In the genomic region with DNA sequence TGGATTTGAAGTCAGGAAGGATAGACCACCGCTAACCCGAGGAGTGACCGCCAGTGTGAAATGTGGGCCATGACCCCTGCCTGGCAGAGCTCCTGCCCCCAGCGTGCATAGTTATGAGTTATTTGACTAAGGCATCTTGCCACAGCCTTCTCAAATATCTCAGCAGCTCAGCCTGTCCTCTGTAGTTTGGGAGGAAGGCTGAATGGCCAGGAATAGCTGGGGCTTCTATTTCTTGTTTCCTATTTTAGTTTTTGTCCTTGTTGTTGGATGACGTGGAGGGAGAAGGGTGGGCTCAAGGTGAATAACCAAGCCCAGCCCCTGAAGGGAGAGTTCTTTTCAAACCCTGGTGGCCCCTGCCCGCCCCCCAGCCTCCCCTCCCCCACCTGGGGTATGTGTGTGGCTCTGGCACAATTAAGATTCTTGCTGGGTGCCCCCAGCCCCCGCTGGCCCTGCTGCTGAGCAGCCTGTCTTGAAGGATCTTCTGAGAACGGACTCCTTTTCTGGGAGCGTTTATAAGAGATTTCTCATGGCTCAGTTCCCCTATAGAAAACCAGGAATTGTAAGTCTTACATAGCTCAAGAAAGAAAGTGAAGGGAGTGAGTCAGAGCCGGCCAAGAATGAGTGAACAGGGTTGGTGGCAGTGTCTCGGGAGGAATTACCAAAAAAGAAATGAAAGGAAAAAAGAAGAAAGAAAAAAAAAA, we compare ENCODE assay signal across 10 cellular contexts.
DNase-seq lines count a peak whose midpoint lies in the region; ATAC-seq and TF ChIP-seq lines count a peak whose summit lies in the region.
"Had no signal": no experiment of that assay in that cellular context is flagged by ENCODE, and none has a peak within 500 bp of the region (broad histone marks: within the 10 kb centered on the region; RNA-seq: fewer than 3 reads in every experiment).

No MANE protein-coding gene starts in this region.

- H3K4me1 ChIP-seq in H9 (ENCODE audit: insufficient read depth, low read length) (peaks cover 5% of the 10 kb centered on the region; the same call in 1 of the 2 replicates), smooth muscle cell (ENCODE audit: low read depth) (peaks cover 55% of the 10 kb centered on the region)

- TF ChIP-seq CTCF in H9 (conservative IDR thresholded peaks at IDR 0.05) (no peak), smooth muscle cell (IDR thresholded peaks at IDR 0.05; ENCODE audit: borderline replicate concordance, insufficient read depth, poor library complexity, severe bottlenecking) (no peak)

- no peaks in the 10 kb centered on the region; the same call in 1 of the 2 replicates for H3K27me3 Mint-ChIP-seq in H9 (ENCODE audit: low read depth)

- no peak overlapping the region for H3K4ac ChIP-seq in H9 (ENCODE audit: low read depth, low read length)

- H3K79me1 ChIP-seq in H9 (ENCODE audit: insufficient read depth, low read depth, low read length, poor library complexity, severe bottlenecking) = peaks cover 4% of the 10 kb centered on the region

- no peak overlapping the region for H2BK15ac ChIP-seq in H9 (ENCODE audit: low read depth, low read length)

- H4K20me1 ChIP-seq in H9 (ENCODE audit: control insufficient read depth, insufficient read depth, insufficient read length) (no peaks in the 10 kb centered on the region), smooth muscle cell (ENCODE audit: low read depth) (peaks cover 50% of the 10 kb centered on the region)

- H2BK12ac ChIP-seq in H9 (ENCODE audit: insufficient read length, low read depth, low read length) = no peak overlapping the region

- no peak overlapping the region for H3K4me3 ChIP-seq in smooth muscle cell

- peaks cover 10 to 16% (median 10%) of the 10 kb centered on the region in 3 experiments; a peak in 6 of 7 replicates for H3K36me3 Mint-ChIP-seq in H9 (ENCODE audit: insufficient read depth in 1 of 3, low read depth in 3 of 3)

- no peaks in the 10 kb centered on the region for H3K9me3 Mint-ChIP-seq in H9

- H3K23ac ChIP-seq in H9 (ENCODE audit: insufficient read length, low read depth, low read length) = no peak overlapping the region

- H3K27me3 ChIP-seq in H9 (ENCODE audit: insufficient read depth, low read length) (no peaks in the 10 kb centered on the region), smooth muscle cell (ENCODE audit: low read depth) (no peaks in the 10 kb centered on the region)

- H3K4me1 Mint-ChIP-seq in H9 = peaks cover 55 to 75% of the 10 kb centered on the region in 2 experiments

- peaks cover 11% of the 10 kb centered on the region for H3F3A ChIP-seq in smooth muscle cell (ENCODE audit: low read depth)

- no peak overlapping the region for H3K4me2 ChIP-seq in H9 (ENCODE audit: insufficient read depth, insufficient read length, low read length)
- peak overlapping the region; percentile 82 for H3K4me2 ChIP-seq in smooth muscle cell

- no peak overlapping the region for H4K8ac ChIP-seq in H9 (replicated peaks; ENCODE audit: insufficient read length, low read depth, low read length)

- H3T11ph ChIP-seq in H9 (ENCODE audit: low read length) = no peak overlapping the region

- WGBS in H9 (ENCODE audit: extremely low coverage, insufficient read length, low lambda C conversion rate) = no CpG with 5 or more reads among the region's 11 CpGs
- 26% methylated on average over 11 of the region's 11 CpGs for WGBS in smooth muscle cell (ENCODE audit: low lambda C conversion rate)

- DNase-seq in H9 = no peak
- DNase-seq in dedifferentiated amniotic fluid mesenchymal stem cell (ENCODE audit: extremely low spot score) = peak; percentile 48
- peak; percentile 78 for DNase-seq in iris pigment epithelial cell (ENCODE audit: low read depth)
- DNase-seq in smooth muscle cell (lab: John Stamatoyannopoulos, UW; ENCODE audit: unreplicated experiment) = no peak
- DNase-seq in NCI-H1694 treated with DMSO at 0.1 percent for 48 hours (lab: John Stamatoyannopoulos, UW) = no peak
- no peak for DNase-seq in T1000 (lab: John Stamatoyannopoulos, UW)
- no peak for DNase-seq in activated CD4-positive, alpha-beta T cell treated with anti-CD3 and anti-CD28 coated beads, Interleukin-2, amount 50 U/mL, for 4 hours
- DNase-seq: activated naive CD4-positive, alpha-beta T cell; NCI-H1092 treated with DMSO at 0.1 percent for 48 hours had no signal

- H3K4me3 Mint-ChIP-seq in H9 = peak overlapping the region; percentile 21 to 65

- no peak for ATAC-seq in GM18858 (IDR thresholded peaks at IDR 0.05; ENCODE audit: unreplicated experiment)

- no peak overlapping the region for H4K91ac ChIP-seq in H9 (ENCODE audit: insufficient read length, low read depth, low read length)

- no peak overlapping the region for H2AK5ac ChIP-seq in H9 (ENCODE audit: insufficient read length, low read length)

- no peak overlapping the region for H2BK120ac ChIP-seq in H9 (ENCODE audit: low read depth, low read length, poor library complexity, severe bottlenecking)

- H3K9me3 ChIP-seq in H9 (ENCODE audit: control insufficient read depth, low read depth, low read length) (no peaks in the 10 kb centered on the region), smooth muscle cell (replicated peaks; ENCODE audit: low read depth) (no peaks in the 10 kb centered on the region)

- H3K9ac ChIP-seq in H9 (ENCODE audit: extremely low read depth, insufficient read length, low read length) (no peak overlapping the region), smooth muscle cell (ENCODE audit: low read depth) (no peak overlapping the region)

- H3K56ac ChIP-seq in H9 (ENCODE audit: insufficient read length, low read depth, low read length) = no peak overlapping the region

- no peak overlapping the region for H3K14ac ChIP-seq in H9 (ENCODE audit: insufficient read depth, low read length)

- H2AFZ ChIP-seq in H9 (ENCODE audit: low read length) = no peak overlapping the region
- H2AFZ ChIP-seq in smooth muscle cell (ENCODE audit: low read depth) = no peak overlapping the region

- H2BK20ac ChIP-seq in H9 (ENCODE audit: low read depth, low read length, poor library complexity, severe bottlenecking) = no peak overlapping the region

- no peak overlapping the region for H3K27ac ChIP-seq in H9 (ENCODE audit: insufficient read length, low read depth, low read length)
- peak overlapping the region; percentile 83 for H3K27ac ChIP-seq in smooth muscle cell (ENCODE audit: low read depth)

- no peaks in the 10 kb centered on the region for H3K36me3 ChIP-seq in smooth muscle cell (ENCODE audit: low read depth)

- no peak overlapping the region for H4K5ac ChIP-seq in H9 (ENCODE audit: insufficient read length, low read depth, low read length)

- H3K27ac Mint-ChIP-seq in H9 = peak overlapping the region; percentile 35 to 92 (median 92)

- H3K23me2 ChIP-seq in H9 (ENCODE audit: insufficient read length, low read depth, low read length, poor library complexity, severe bottlenecking) = no peaks in the 10 kb centered on the region

- H3K79me2 ChIP-seq in H9 (ENCODE audit: insufficient read depth, low read length) = peaks cover 1% of the 10 kb centered on the region; the same call in 1 of the 2 replicates
- peaks cover 40% of the 10 kb centered on the region for H3K79me2 ChIP-seq in smooth muscle cell (ENCODE audit: low read depth)

- no peak overlapping the region for H3K18ac ChIP-seq in H9 (ENCODE audit: insufficient read length, low read depth, low read length)

- H2BK5ac ChIP-seq in H9 (ENCODE audit: insufficient read length, low read length) = no peak overlapping the region

Comparison
In these comparisons a context has a peak if more than half of its experiments do, and no peak if none do; other contexts are left out.
1. DNase-seq: peak in dedifferentiated amniotic fluid mesenchymal stem cell (single experiment) and iris pigment epithelial cell (single experiment); none in H9 (single experiment), smooth muscle cell (single experiment), NCI-H1694 treated with DMSO at 0.1 percent for 48 hours (single experiment), T1000 (single experiment) and activated CD4-positive, alpha-beta T cell treated with anti-CD3 and anti-CD28 coated beads, Interleukin-2, amount 50 U/mL, for 4 hours (0 of 2).